Comparison of ENCODE assay signal across 1 cellular context in genomic region chr1:30129001-30129408, GRCh38.
TF ChIP-seq lines count a peak whose summit lies in the region.

No MANE protein-coding gene starts in this region.

TF ChIP-seq in K562, 482 proteins besides CTCF, POLR2A, EP300 and RAD21 (continued from another document and continues in another):
- TF ChIP-seq PATZ1 (CRISPR knock-in tag; IDR thresholded peaks at IDR 0.05; ENCODE audit: borderline replicate concordance) (no peak), NR2C1 (IDR thresholded peaks at IDR 0.05) (no peak), NR2C1 (tag; IDR thresholded peaks at IDR 0.05) (no peak), GATAD2B (IDR thresholded peaks at IDR 0.05; ENCODE audit: borderline replicate concordance) (peak; percentile 15; the same call in 1 of the 2 replicates), ARID2 (IDR thresholded peaks at IDR 0.05) (no peak), FUS (optimal IDR thresholded peaks at IDR 0.05; ENCODE audit: low read depth, low read length) (no peak), ZNF197 (CRISPR knock-in tag; IDR thresholded peaks at IDR 0.05; ENCODE audit: low read depth) (no peak), SMARCB1 (IDR thresholded peaks at IDR 0.05; ENCODE audit: insufficient read length, low read depth) (no peak), ZNF133 (CRISPR knock-in tag; IDR thresholded peaks at IDR 0.05) (no peak), ZSCAN32 (CRISPR knock-in tag; IDR thresholded peaks at IDR 0.05) (no peak), ZNF143 (CRISPR knock-in tag; IDR thresholded peaks at IDR 0.05) (no peak), ZNF707 (CRISPR knock-in tag; conservative IDR thresholded peaks at IDR 0.05) (no peak), KLF1 (tag; IDR thresholded peaks at IDR 0.05) (no peak), CUX1 (CRISPR knock-in tag; IDR thresholded peaks at IDR 0.05) (no peak), CBX2 (IDR thresholded peaks at IDR 0.05; ENCODE audit: insufficient read depth, low read length, poor library complexity, severe bottlenecking) (no peak), WHSC1 (IDR thresholded peaks at IDR 0.05; ENCODE audit: low read length) (no peak), ARID1B (IDR thresholded peaks at IDR 0.05) (peak; percentile 98), HES1 (IDR thresholded peaks at IDR 0.05; ENCODE audit: low read depth) (peak; percentile 69), TCF15 (CRISPR knock-in tag; IDR thresholded peaks at IDR 0.05) (no peak), ZC3H11A (IDR thresholded peaks at IDR 0.05; ENCODE audit: low read depth, low read length) (no peak), CTBP1 (IDR thresholded peaks at IDR 0.05; ENCODE audit: borderline replicate concordance) (peak; percentile 67; the same call in 1 of the 2 replicates), STAG1 (CRISPR knock-in tag; IDR thresholded peaks at IDR 0.05; ENCODE audit: borderline replicate concordance) (no peak), MTA1 (IDR thresholded peaks at IDR 0.05; ENCODE audit: borderline replicate concordance) (peak; percentile 72; the same call in 1 of the 2 replicates), SREBF1 (IDR thresholded peaks at IDR 0.05; ENCODE audit: borderline replicate concordance, low read depth, low read length) (no peak), CCNT2 (IDR thresholded peaks at IDR 0.05; ENCODE audit: borderline replicate concordance, extremely low read depth, insufficient read length, low read depth, low read length) (peak; percentile 98), ZNF695 (CRISPR knock-in tag; IDR thresholded peaks at IDR 0.05) (no peak), ZNF12 (CRISPR knock-in tag; IDR thresholded peaks at IDR 0.05) (no peak), ZMIZ1 (IDR thresholded peaks at IDR 0.05; ENCODE audit: low read depth in 2 of 2, low read length in 2 of 2) (peak; percentile 45 to 92; a peak in 3 of 4 replicates), PCBP1 (IDR thresholded peaks at IDR 0.05; ENCODE audit: low read depth, low read length, poor library complexity, severe bottlenecking) (no peak), TAL1 (IDR thresholded peaks at IDR 0.05) (peak; percentile 96), MTF1 (CRISPR knock-in tag; IDR thresholded peaks at IDR 0.05; ENCODE audit: borderline replicate concordance) (no peak), SP1 (CRISPR knock-in tag; IDR thresholded peaks at IDR 0.05) (no peak), MAZ (CRISPR knock-in tag; conservative IDR thresholded peaks at IDR 0.05 in 1 of 2, IDR thresholded peaks at IDR 0.05 in 1 of 2) (peak; percentile 68 to 71), ZNF766 (CRISPR knock-in tag; conservative IDR thresholded peaks at IDR 0.05) (peak; percentile 85), SMAD3 (CRISPR knock-in tag; conservative IDR thresholded peaks at IDR 0.05) (0 out of 2 replicates have a peak, but pooled peaks have one; percentile 48), DNMT1 (IDR thresholded peaks at IDR 0.05) (no peak), ETV5 (CRISPR knock-in tag; IDR thresholded peaks at IDR 0.05; ENCODE audit: low read depth) (peak; percentile 65; the same call in 1 of the 2 replicates), ZFPM2 (CRISPR knock-in tag; IDR thresholded peaks at IDR 0.05) (no peak), PHB (CRISPR knock-in tag; IDR thresholded peaks at IDR 0.05) (no peak), TCF3 (CRISPR knock-in tag; IDR thresholded peaks at IDR 0.05) (peak; percentile 98), ZNF274 (IDR thresholded peaks at IDR 0.05; ENCODE audit: borderline replicate concordance, low read depth, low read length) (no peak), ZNF280A (IDR thresholded peaks at IDR 0.05; ENCODE audit: low read depth, partially characterized antibody) (no peak)
- TF ChIP-seq, protein P1, sequence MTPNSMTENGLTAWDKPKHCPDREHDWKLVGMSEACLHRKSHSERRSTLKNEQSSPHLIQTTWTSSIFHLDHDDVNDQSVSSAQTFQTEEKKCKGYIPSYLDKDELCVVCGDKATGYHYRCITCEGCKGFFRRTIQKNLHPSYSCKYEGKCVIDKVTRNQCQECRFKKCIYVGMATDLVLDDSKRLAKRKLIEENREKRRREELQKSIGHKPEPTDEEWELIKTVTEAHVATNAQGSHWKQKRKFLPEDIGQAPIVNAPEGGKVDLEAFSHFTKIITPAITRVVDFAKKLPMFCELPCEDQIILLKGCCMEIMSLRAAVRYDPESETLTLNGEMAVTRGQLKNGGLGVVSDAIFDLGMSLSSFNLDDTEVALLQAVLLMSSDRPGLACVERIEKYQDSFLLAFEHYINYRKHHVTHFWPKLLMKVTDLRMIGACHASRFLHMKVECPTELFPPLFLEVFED (CRISPR knock-in tag; conservative IDR thresholded peaks at IDR 0.05), result no peak
- TF ChIP-seq, protein P2, sequence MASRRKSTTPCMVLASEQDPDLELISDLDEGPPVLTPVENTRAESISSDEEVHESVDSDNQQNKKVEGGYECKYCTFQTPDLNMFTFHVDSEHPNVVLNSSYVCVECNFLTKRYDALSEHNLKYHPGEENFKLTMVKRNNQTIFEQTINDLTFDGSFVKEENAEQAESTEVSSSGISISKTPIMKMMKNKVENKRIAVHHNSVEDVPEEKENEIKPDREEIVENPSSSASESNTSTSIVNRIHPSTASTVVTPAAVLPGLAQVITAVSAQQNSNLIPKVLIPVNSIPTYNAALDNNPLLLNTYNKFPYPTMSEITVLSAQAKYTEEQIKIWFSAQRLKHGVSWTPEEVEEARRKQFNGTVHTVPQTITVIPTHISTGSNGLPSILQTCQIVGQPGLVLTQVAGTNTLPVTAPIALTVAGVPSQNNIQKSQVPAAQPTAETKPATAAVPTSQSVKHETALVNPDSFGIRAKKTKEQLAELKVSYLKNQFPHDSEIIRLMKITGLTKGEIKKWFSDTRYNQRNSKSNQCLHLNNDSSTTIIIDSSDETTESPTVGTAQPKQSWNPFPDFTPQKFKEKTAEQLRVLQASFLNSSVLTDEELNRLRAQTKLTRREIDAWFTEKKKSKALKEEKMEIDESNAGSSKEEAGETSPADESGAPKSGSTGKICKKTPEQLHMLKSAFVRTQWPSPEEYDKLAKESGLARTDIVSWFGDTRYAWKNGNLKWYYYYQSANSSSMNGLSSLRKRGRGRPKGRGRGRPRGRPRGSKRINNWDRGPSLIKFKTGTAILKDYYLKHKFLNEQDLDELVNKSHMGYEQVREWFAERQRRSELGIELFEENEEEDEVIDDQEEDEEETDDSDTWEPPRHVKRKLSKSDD (conservative IDR thresholded peaks at IDR 0.05; ENCODE audit: low read length), result no peak
- TF ChIP-seq, protein P3, sequence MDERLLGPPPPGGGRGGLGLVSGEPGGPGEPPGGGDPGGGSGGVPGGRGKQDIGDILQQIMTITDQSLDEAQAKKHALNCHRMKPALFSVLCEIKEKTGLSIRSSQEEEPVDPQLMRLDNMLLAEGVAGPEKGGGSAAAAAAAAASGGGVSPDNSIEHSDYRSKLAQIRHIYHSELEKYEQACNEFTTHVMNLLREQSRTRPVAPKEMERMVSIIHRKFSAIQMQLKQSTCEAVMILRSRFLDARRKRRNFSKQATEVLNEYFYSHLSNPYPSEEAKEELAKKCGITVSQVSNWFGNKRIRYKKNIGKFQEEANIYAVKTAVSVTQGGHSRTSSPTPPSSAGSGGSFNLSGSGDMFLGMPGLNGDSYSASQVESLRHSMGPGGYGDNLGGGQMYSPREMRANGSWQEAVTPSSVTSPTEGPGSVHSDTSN (CRISPR knock-in tag; IDR thresholded peaks at IDR 0.05; ENCODE audit: low read depth), result no peak
- TF ChIP-seq, protein P3 (tag; conservative IDR thresholded peaks at IDR 0.05; ENCODE audit: low read depth), result peak; percentile 68
